ENCODE assay signal across 20 cellular contexts in genomic region chr4:60923075-60923474, GRCh38.
"Had no signal": no experiment of that assay in that cellular context is flagged by ENCODE, and none has a peak within 500 bp of the region (broad histone marks: within the 10 kb centered on the region; RNA-seq: fewer than 3 reads in every experiment).

No MANE protein-coding gene starts in this region.

- DNase-seq: activated CD4-positive, alpha-beta T cell treated with anti-CD3 and anti-CD28 coated beads, Interleukin-2, amount 10 ng/mL, durations not matched to agents 7 days and 5 days; activated CD8-positive, alpha-beta memory T cell treated with anti-CD3 and anti-CD28 coated beads, Interleukin-2, amount 50 U/mL, for 4 hours; activated naive CD4-positive, alpha-beta T cell treated with anti-CD3 and anti-CD28 coated beads for 36 hours; activated naive CD8-positive, alpha-beta T cell treated with anti-CD3 and anti-CD28 coated beads, Interleukin-2, amount 50 U/mL, for 24 hours; activated T-cell treated with anti-CD3 and anti-CD28 coated beads, Interleukin-2, amount 50 U/mL, for 4 hours; aorta; colonic mucosa; erythroblast; foreskin melanocyte; glutamatergic neuron; hippocampal formation; stimulated activated CD4-positive, alpha-beta T cell treated with anti-CD3 and anti-CD28 coated beads, Interleukin-12 subunit alpha, Interleukin-12 subunit beta, amount 100 ng/mL, for 4 hours; stimulated activated CD4-positive, alpha-beta T cell treated with anti-CD3 and anti-CD28 coated beads, Interleukin-1b, Interleukin-23, amount 100 ng/mL, for 48 hours; stimulated activated CD8-positive, alpha-beta memory T cell treated with anti-CD3 and anti-CD28 coated beads, Interleukin-4, amount 100 ng/mL, for 48 hours; stimulated activated naive CD4-positive, alpha-beta T cell; T-helper 9 cell had no signal

- H3K36me3 ChIP-seq: colonic mucosa, prostate gland, right atrium auricular region had no signal

- H3K27me3 ChIP-seq: colonic mucosa, right atrium auricular region had no signal

- H3K27ac ChIP-seq: colonic mucosa, prostate gland, right atrium auricular region had no signal

- H3K4me3 ChIP-seq: colonic mucosa, lung, prostate gland, right atrium auricular region had no signal

- H3K4me1 ChIP-seq: colonic mucosa, prostate gland, right atrium auricular region had no signal

- ATAC-seq: activated CD4-positive, CD25-positive, alpha-beta regulatory T cell treated with anti-CD3 and anti-CD28 coated beads, Interleukin-2, amount 50 U/mL, for 24 hours; activated naive CD8-positive, alpha-beta T cell treated with anti-CD3 and anti-CD28 coated beads, Interleukin-2, amount 50 U/mL, for 24 hours; activated T-cell treated with anti-CD3 and anti-CD28 coated beads, Interleukin-2, amount 50 U/mL, for 4 hours had no signal

- H3K9me3 ChIP-seq: colonic mucosa, prostate gland, right atrium auricular region had no signal
